1 cellular context compared by ENCODE assay signal in genomic region chr1:169150631-169151337, GRCh38.
TF ChIP-seq lines count a peak whose summit lies in the region.

No MANE protein-coding gene starts in this region.

TF ChIP-seq in H1, 55 proteins besides CTCF, POLR2A, EP300 and RAD21:
- TF ChIP-seq PHF8 (conservative IDR thresholded peaks at IDR 0.05; ENCODE audit: low read depth, low read length) (no peak), KDM5A (IDR thresholded peaks at IDR 0.05; ENCODE audit: low read length) (no peak), TAF1 (IDR thresholded peaks at IDR 0.05; ENCODE audit: low read depth, low read length) (no peak), SIN3A (conservative IDR thresholded peaks at IDR 0.05 in 1 of 2, IDR thresholded peaks at IDR 0.05 in 1 of 2; ENCODE audit: low read depth in 1 of 2, low read length in 2 of 2) (no peak), POLR2AphosphoS5 (IDR thresholded peaks at IDR 0.05; ENCODE audit: low read depth, low read length) (no peak), EZH2 (IDR thresholded peaks at IDR 0.05; ENCODE audit: low read depth, low read length, severe bottlenecking) (no peak), RBBP5 (IDR thresholded peaks at IDR 0.05; ENCODE audit: borderline replicate concordance, low read depth, low read length) (no peak), YY1 (IDR thresholded peaks at IDR 0.05; ENCODE audit: low read depth, low read length) (no peak), USF2 (IDR thresholded peaks at IDR 0.05; ENCODE audit: low read length) (no peak), SP4 (IDR thresholded peaks at IDR 0.05; ENCODE audit: low read length) (no peak), SP2 (IDR thresholded peaks at IDR 0.05; ENCODE audit: low read length) (no peak), FOSL1 (IDR thresholded peaks at IDR 0.05; ENCODE audit: insufficient read depth, low read depth, low read length) (no peak), TBP (IDR thresholded peaks at IDR 0.05; ENCODE audit: low read depth, low read length) (no peak), CREB1 (IDR thresholded peaks at IDR 0.05) (no peak), ZNF274 (IDR thresholded peaks at IDR 0.05; ENCODE audit: borderline replicate concordance, extremely low read depth, low read length) (no peak), GTF2F1 (IDR thresholded peaks at IDR 0.05; ENCODE audit: borderline replicate concordance, low read depth, low read length) (no peak), JUND (IDR thresholded peaks at IDR 0.05; ENCODE audit: low read length) (no peak), TEAD4 (IDR thresholded peaks at IDR 0.05; ENCODE audit: low read depth, low read length) (no peak), KDM1A (IDR thresholded peaks at IDR 0.05; ENCODE audit: borderline replicate concordance, low read length) (no peak)
